8 cellular contexts compared by ENCODE assay signal in genomic region chr18:6413554-6414117, GRCh38. TPM values are rescaled to one million over a fixed set of nuclear protein-coding genes. Genes with fewer than 3 reads are reported as not detected.
DNase-seq lines count a peak whose midpoint lies in the region; ATAC-seq and TF ChIP-seq lines count a peak whose summit lies in the region.

No MANE protein-coding gene starts in this region.

- CTCF ChIA-PET in activated B cell treated with CpG ODN at 0.5 μM for 24 hours (lab: Charles Lee): interaction anchor here (0.8 kb wide), 1 partner anchor 9 kb away, joined by 4 read pairs; no protein-coding TSS in a partner anchor

- no peaks in the 10 kb centered on the region for H3K4me1 ChIP-seq in ES-I3 (ENCODE audit: insufficient read depth, low read length)
- H3K4me1 ChIP-seq in iPS DF 6.9 (ENCODE audit: control insufficient read depth, insufficient read depth, low read length): no peaks in the 10 kb centered on the region
- no peaks in the 10 kb centered on the region for H3K4me1 ChIP-seq in rectal smooth muscle tissue (ENCODE audit: control insufficient read depth, insufficient read depth, low read length)

- peak overlapping the region; percentile 68 for H3K27ac Mint-ChIP-seq in activated B cell treated with CpG ODN at 0.5 μM for 24 hours

- H3K36me3 Mint-ChIP-seq in activated B cell treated with CpG ODN at 0.5 μM for 24 hours (ENCODE audit: low read depth): peaks cover 3% of the 10 kb centered on the region

- no CpG with 5 or more reads among the region's 25 CpGs for WGBS in iPS DF 6.9 (ENCODE audit: insufficient coverage, insufficient read length)

- H3K9ac ChIP-seq in ES-I3 (ENCODE audit: low read depth, low read length) (peak overlapping the region; percentile 87), rectal smooth muscle tissue (ENCODE audit: low read length) (no peak overlapping the region)

- H3K4me1 Mint-ChIP-seq in activated B cell treated with CpG ODN at 0.5 μM for 24 hours: peaks cover 30% of the 10 kb centered on the region

- peak overlapping the region; percentile 94; the same call in 1 of the 2 replicates for H3K4me3 ChIP-seq in iPS DF 6.9 (ENCODE audit: low read length)
- peak overlapping the region; percentile 78 for H3K4me3 ChIP-seq in rectal smooth muscle tissue (ENCODE audit: low read length)

- H3K27ac ChIP-seq in iPS DF 6.9 (ENCODE audit: low read length) (no peak overlapping the region), rectal smooth muscle tissue (ENCODE audit: low read depth, low read length) (no peak overlapping the region)

- H3K36me3 ChIP-seq in ES-I3 (ENCODE audit: insufficient read depth, low read length) (no peaks in the 10 kb centered on the region), iPS DF 6.9 (ENCODE audit: control insufficient read depth, insufficient read depth, low read length) (no peaks in the 10 kb centered on the region), rectal smooth muscle tissue (ENCODE audit: control insufficient read depth, insufficient read depth, low read length) (no peaks in the 10 kb centered on the region)

- H3K9me3 ChIP-seq in ES-I3 (ENCODE audit: control insufficient read depth, insufficient read depth, low read length) (no peaks in the 10 kb centered on the region), iPS DF 6.9 (ENCODE audit: control insufficient read depth, insufficient read depth, low read length) (no peaks in the 10 kb centered on the region)

- peak overlapping the region; percentile 75 for H3K4me3 Mint-ChIP-seq in activated B cell treated with CpG ODN at 0.5 μM for 24 hours

- POLR2A ChIA-PET in activated B cell treated with CpG ODN at 0.5 μM for 24 hours (lab: Charles Lee): no interaction called here

- DNase-seq in activated B cell treated with CpG ODN at 0.5 μM for 24 hours: no peak
- DNase-seq in iPS DF 6.9 (ENCODE audit: low read depth, low spot score): no peak
- no peak for DNase-seq in SIG-M5 treated with dmso at 0.1 percent for 504 hours (lab: John Stamatoyannopoulos, UW; ENCODE audit: unreplicated experiment)
- no peak for DNase-seq in DMS114 treated with DMSO at 0.1 percent for 48 hours (lab: John Stamatoyannopoulos, UW; ENCODE audit: unreplicated experiment)

- intact Hi-C loops in activated B cell treated with CpG ODN at 0.5 μM for 24 hours (cut with micrococcal nuclease): loop anchor here (2.0 to 10.0 kb wide), 3 partner anchors 439 to 1179 kb away; partner anchors contain the start of gene ZBTB14

- peaks cover 5% of the 10 kb centered on the region; the same call in 1 of the 2 replicates for H3K27me3 ChIP-seq in iPS DF 6.9 (ENCODE audit: control insufficient read depth, insufficient read depth, low read length)
- H3K27me3 ChIP-seq in rectal smooth muscle tissue (ENCODE audit: control insufficient read depth, insufficient read depth, low read length): no peaks in the 10 kb centered on the region

- no peak for ATAC-seq in activated B cell treated with CpG ODN at 0.5 μM for 24 hours (ENCODE audit: low read depth)
- ATAC-seq in HG03460 (IDR thresholded peaks at IDR 0.05; ENCODE audit: unreplicated experiment): no peak
- ATAC-seq in GM21423 (IDR thresholded peaks at IDR 0.05; ENCODE audit: unreplicated experiment): no peak

- H3K27me3 Mint-ChIP-seq in activated B cell treated with CpG ODN at 0.5 μM for 24 hours: peaks cover 8% of the 10 kb centered on the region

- no peak for TF ChIP-seq CTCF in activated B cell treated with CpG ODN at 0.5 μM for 24 hours (IDR thresholded peaks at IDR 0.05)

- no peaks in the 10 kb centered on the region for H3K9me3 Mint-ChIP-seq in activated B cell treated with CpG ODN at 0.5 μM for 24 hours

RNA-seq across cellular contexts. Expression of gene L3MBTL4, which starts 1.1 kb away (rescaled TPM):
- total RNA-seq in activated B cell treated with CpG ODN at 0.5 μM for 24 hours: 10.6 and 12.3 TPM in 2 replicates
